ENCODE assay signal across 8 cellular contexts in the genomic region with DNA sequence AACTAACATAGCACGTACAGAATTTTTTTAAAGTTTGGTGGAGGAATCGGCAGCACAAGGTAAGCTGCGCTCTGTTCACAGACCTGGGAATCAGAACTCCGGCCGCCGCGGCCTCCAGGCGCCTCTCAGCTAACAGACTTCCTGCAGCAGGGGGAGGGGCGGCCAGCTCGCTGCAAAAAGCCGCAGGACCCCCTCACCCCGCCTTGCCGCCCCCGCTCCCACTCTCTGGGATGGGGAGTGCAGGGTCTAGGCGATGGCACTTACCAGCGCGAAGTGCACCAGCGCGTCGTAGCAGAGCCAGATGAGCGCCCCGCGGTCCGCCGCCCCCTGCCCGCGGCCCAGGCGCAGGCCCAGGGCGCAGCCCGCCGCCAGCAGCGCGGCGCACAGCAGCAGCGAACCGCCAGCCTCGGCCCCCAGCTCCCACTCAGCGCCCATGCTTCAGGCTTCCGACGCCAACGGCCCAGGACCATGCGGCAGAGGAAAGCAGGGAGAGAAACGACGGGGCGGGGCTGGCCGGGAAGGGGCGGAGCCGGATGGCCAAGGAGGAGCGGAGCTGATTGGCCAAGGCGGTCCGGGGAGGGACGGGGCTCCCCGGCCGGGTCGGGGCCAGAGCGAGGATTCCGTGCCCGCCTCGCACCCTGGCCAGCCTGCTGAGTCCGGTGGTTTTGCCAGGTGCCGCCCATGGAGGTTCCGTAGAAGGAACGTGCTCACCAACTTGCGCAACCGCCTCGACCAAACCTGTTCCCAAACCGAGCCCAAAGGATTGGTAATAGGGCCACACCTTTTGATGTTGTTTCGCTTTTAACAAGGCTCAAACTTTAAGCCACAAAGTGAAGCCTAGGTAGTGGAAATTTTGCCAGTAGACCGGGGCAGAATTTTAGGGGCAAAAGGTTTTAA. TPM values are rescaled to one million over a fixed set of nuclear protein-coding genes. Genes with fewer than 3 reads are reported as not detected.
DNase-seq lines count a peak whose midpoint lies in the region; ATAC-seq and TF ChIP-seq lines count a peak whose summit lies in the region.

Gene EBPL, minus strand, starts transcription at position 497 of the 897 bp plus-strand sequence. Its CDS starts 62 bp downstream, at position 435.

- H4K20me1 ChIP-seq in BLaER1 = peaks cover 35% of the 10 kb centered on the region

- TF ChIP-seq CTCF in left lung (IDR thresholded peaks at IDR 0.05) = no peak

- no peaks in the 10 kb centered on the region for H3K9me3 Mint-ChIP-seq in dendritic cell treated with granulocyte-macrophage colony-stimulating factor and Interleukin-4, amounts not matched to agents 40 ng/mL and 50 ng/mL, for 4 days

- no peaks in the 10 kb centered on the region for H3K27me3 ChIP-seq in BLaER1
- H3K27me3 ChIP-seq in left lung = no peaks in the 10 kb centered on the region

- H3K27ac Mint-ChIP-seq in dendritic cell treated with granulocyte-macrophage colony-stimulating factor and Interleukin-4, amounts not matched to agents 40 ng/mL and 50 ng/mL, for 4 days = peak within 1 kb of the TSS; percentile 56

- H3K27ac ChIP-seq in BLaER1 (peak within 1 kb of the TSS; percentile 92), left lung (peak within 1 kb of the TSS; percentile 73 to 82)

- H3K36me3 Mint-ChIP-seq in dendritic cell treated with granulocyte-macrophage colony-stimulating factor and Interleukin-4, amounts not matched to agents 40 ng/mL and 50 ng/mL, for 4 days (ENCODE audit: low read depth) = peaks cover 4% of the 10 kb centered on the region

- intact Hi-C loops in dendritic cell treated with granulocyte-macrophage colony-stimulating factor and Interleukin-4, amounts not matched to agents 40 ng/mL and 50 ng/mL, for 4 days (cut with micrococcal nuclease) = loop anchor here (5.0 kb wide), 2 partner anchors 49 to 101 kb away; partner anchors contain the start of gene KPNA3
- intact Hi-C loops in left lung (cut with DNase I) = no loop called here

- H3K27me3 Mint-ChIP-seq in dendritic cell treated with granulocyte-macrophage colony-stimulating factor and Interleukin-4, amounts not matched to agents 40 ng/mL and 50 ng/mL, for 4 days = peaks cover 1% of the 10 kb centered on the region

- DNase-seq in GM19238 (ENCODE audit: insufficient read length, low spot score) (peak; percentile 96), NCI-H524 treated with DMSO at 0.1 percent for 48 hours (lab: John Stamatoyannopoulos, UW) (peak; percentile 45), left lung (peak; percentile 96 to 99)
- DNase-seq in activated CD4-positive, alpha-beta T cell treated with anti-CD3 and anti-CD28 coated beads, Interleukin-2, amount 50 U/mL, for 1 hour = peak; percentile 82
- DNase-seq in stimulated activated CD4-positive, alpha-beta T cell treated with anti-CD3 and anti-CD28 coated beads, Interleukin-2, amount 100 ng/mL, for 4 hours (ENCODE audit: low read depth) = peak; percentile 83

- H3K4me3 ChIP-seq in BLaER1 = peak within 1 kb of the TSS; percentile 88
- peak within 1 kb of the TSS; percentile 80 to 83 for H3K4me3 ChIP-seq in left lung

- H3K9me3 ChIP-seq in BLaER1 (no peaks in the 10 kb centered on the region), left lung (no peaks in the 10 kb centered on the region)

- H3K4me1 Mint-ChIP-seq in dendritic cell treated with granulocyte-macrophage colony-stimulating factor and Interleukin-4, amounts not matched to agents 40 ng/mL and 50 ng/mL, for 4 days (ENCODE audit: low read depth) = peaks cover 35% of the 10 kb centered on the region

- H3K4me2 ChIP-seq in BLaER1 = peak within 1 kb of the TSS; percentile 77

- H3K36me3 ChIP-seq in BLaER1 = peaks cover 32% of the 10 kb centered on the region
- no peaks in the 10 kb centered on the region for H3K36me3 ChIP-seq in left lung

- H3K4me1 ChIP-seq in BLaER1 (peaks cover 26% of the 10 kb centered on the region), left lung (peaks cover 0 to 24% of the 10 kb centered on the region in 2 donors)

- peak within 1 kb of the TSS; percentile 91 for H3K9ac ChIP-seq in BLaER1

- ATAC-seq in HG03439 (IDR thresholded peaks at IDR 0.05; ENCODE audit: unreplicated experiment) = peak; percentile 95
- ATAC-seq in left lung = peak; percentile 98

- peak within 1 kb of the TSS; percentile 79 for H3K4me3 Mint-ChIP-seq in dendritic cell treated with granulocyte-macrophage colony-stimulating factor and Interleukin-4, amounts not matched to agents 40 ng/mL and 50 ng/mL, for 4 days

RNA-seq across cellular contexts. Expression of gene EBPL, which starts in this region (rescaled TPM):
- 10 to 100 TPM; 54.6 to 68.7 TPM for total RNA-seq in left lung

Comparison
In these comparisons a context has a peak if more than half of its experiments do, and no peak if none do; other contexts are left out.
1. Peak in every context shown above with its lines: DNase-seq, ATAC-seq, H3K4me3 ChIP-seq and H3K27ac ChIP-seq.
2. DNase-seq: peak in every context shown above with its lines; median percentile 98 in left lung; 96 in GM19238; 83 in stimulated activated CD4-positive, alpha-beta T cell treated with anti-CD3 and anti-CD28 coated beads, Interleukin-2, amount 100 ng/mL, for 4 hours; 82 in activated CD4-positive, alpha-beta T cell treated with anti-CD3 and anti-CD28 coated beads, Interleukin-2, amount 50 U/mL, for 1 hour; 45 in NCI-H524 treated with DMSO at 0.1 percent for 48 hours.